Comparison of ENCODE assay signal across 1 cellular context in genomic region chr20:50325215-50325614, GRCh38.
TF ChIP-seq lines count a peak whose summit lies in the region.

No MANE protein-coding gene starts in this region.

TF ChIP-seq in K562, 482 proteins besides CTCF, POLR2A, EP300 and RAD21 (continued from another document):
- no peak for TF ChIP-seq ZBTB43 (CRISPR knock-in tag; IDR thresholded peaks at IDR 0.05)
- TF ChIP-seq BCOR (IDR thresholded peaks at IDR 0.05) = no peak
- peak; percentile 55; the same call in 1 of the 2 replicates for TF ChIP-seq TRIM28 (IDR thresholded peaks at IDR 0.05)
- peak; percentile 80 for TF ChIP-seq BHLHE40 (IDR thresholded peaks at IDR 0.05; ENCODE audit: low read length)
- no peak for TF ChIP-seq KLF13 (tag; IDR thresholded peaks at IDR 0.05; ENCODE audit: borderline replicate concordance, low read depth)
- TF ChIP-seq POLR2AphosphoS5 (IDR thresholded peaks at IDR 0.05; ENCODE audit: control insufficient read depth, insufficient read depth, low read depth, low read length) = no peak
- peak; percentile 92 for TF ChIP-seq TFE3 (CRISPR knock-in tag; IDR thresholded peaks at IDR 0.05)
- TF ChIP-seq BRF1 (IDR thresholded peaks at IDR 0.05; ENCODE audit: borderline replicate concordance, extremely low read depth, insufficient read length) = no peak
- TF ChIP-seq STAG1 (CRISPR knock-in tag; IDR thresholded peaks at IDR 0.05; ENCODE audit: borderline replicate concordance) = no peak
- TF ChIP-seq ATF2 (CRISPR knock-in tag; IDR thresholded peaks at IDR 0.05) = no peak
- peak; percentile 84 for TF ChIP-seq TOE1 (IDR thresholded peaks at IDR 0.05; ENCODE audit: borderline replicate concordance)
- no peak for TF ChIP-seq TOE1 (CRISPR knock-in tag; IDR thresholded peaks at IDR 0.05; ENCODE audit: borderline replicate concordance, low read depth)
- no peak for TF ChIP-seq SMC3 (conservative IDR thresholded peaks at IDR 0.05; ENCODE audit: insufficient read depth, low read depth, low read length)
- no peak for TF ChIP-seq MCM5 (IDR thresholded peaks at IDR 0.05; ENCODE audit: low read depth)
- TF ChIP-seq, protein P1, sequence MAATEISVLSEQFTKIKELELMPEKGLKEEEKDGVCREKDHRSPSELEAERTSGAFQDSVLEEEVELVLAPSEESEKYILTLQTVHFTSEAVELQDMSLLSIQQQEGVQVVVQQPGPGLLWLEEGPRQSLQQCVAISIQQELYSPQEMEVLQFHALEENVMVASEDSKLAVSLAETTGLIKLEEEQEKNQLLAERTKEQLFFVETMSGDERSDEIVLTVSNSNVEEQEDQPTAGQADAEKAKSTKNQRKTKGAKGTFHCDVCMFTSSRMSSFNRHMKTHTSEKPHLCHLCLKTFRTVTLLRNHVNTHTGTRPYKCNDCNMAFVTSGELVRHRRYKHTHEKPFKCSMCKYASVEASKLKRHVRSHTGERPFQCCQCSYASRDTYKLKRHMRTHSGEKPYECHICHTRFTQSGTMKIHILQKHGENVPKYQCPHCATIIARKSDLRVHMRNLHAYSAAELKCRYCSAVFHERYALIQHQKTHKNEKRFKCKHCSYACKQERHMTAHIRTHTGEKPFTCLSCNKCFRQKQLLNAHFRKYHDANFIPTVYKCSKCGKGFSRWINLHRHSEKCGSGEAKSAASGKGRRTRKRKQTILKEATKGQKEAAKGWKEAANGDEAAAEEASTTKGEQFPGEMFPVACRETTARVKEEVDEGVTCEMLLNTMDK (IDR thresholded peaks at IDR 0.05; ENCODE audit: borderline replicate concordance, insufficient read depth, low read depth, low read length, poor library complexity, severe bottlenecking) = no peak
- no peak for TF ChIP-seq ETV1 (tag; conservative IDR thresholded peaks at IDR 0.05; ENCODE audit: low read depth)
- peak; percentile 43; the same call in 1 of the 2 replicates for TF ChIP-seq CBX5 (IDR thresholded peaks at IDR 0.05; ENCODE audit: borderline replicate concordance, low read depth)
- peak in 1 of 2 experiments; percentile 52; a peak in 1 of 4 replicates for TF ChIP-seq TRIM24 (IDR thresholded peaks at IDR 0.05)
- no peak for TF ChIP-seq TGIF2 (CRISPR knock-in tag; IDR thresholded peaks at IDR 0.05)
- TF ChIP-seq RNF219 (CRISPR knock-in tag; IDR thresholded peaks at IDR 0.05) = no peak
- TF ChIP-seq ZFPM2 (CRISPR knock-in tag; IDR thresholded peaks at IDR 0.05) = no peak
- TF ChIP-seq ZNF3 (CRISPR knock-in tag; IDR thresholded peaks at IDR 0.05) = no peak
- no peak for TF ChIP-seq FOSL1 (tag; conservative IDR thresholded peaks at IDR 0.05)
- TF ChIP-seq XRCC4 (IDR thresholded peaks at IDR 0.05; ENCODE audit: extremely low read depth, insufficient read depth, insufficient read length) = no peak
- TF ChIP-seq HEY1 (CRISPR knock-in tag; IDR thresholded peaks at IDR 0.05; ENCODE audit: borderline replicate concordance) = no peak
- TF ChIP-seq CBFA2T2 (conservative IDR thresholded peaks at IDR 0.05) = peak; percentile 52
- TF ChIP-seq SREBF1 (IDR thresholded peaks at IDR 0.05; ENCODE audit: borderline replicate concordance, low read depth, low read length) = no peak
- TF ChIP-seq, protein P2, sequence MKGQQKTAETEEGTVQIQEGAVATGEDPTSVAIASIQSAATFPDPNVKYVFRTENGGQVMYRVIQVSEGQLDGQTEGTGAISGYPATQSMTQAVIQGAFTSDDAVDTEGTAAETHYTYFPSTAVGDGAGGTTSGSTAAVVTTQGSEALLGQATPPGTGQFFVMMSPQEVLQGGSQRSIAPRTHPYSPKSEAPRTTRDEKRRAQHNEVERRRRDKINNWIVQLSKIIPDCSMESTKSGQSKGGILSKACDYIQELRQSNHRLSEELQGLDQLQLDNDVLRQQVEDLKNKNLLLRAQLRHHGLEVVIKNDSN (CRISPR knock-in tag; IDR thresholded peaks at IDR 0.05) = peak; percentile 87
- no peak for TF ChIP-seq ARID4B (CRISPR knock-in tag; IDR thresholded peaks at IDR 0.05)
- peak; percentile 90 for TF ChIP-seq RAD51 (IDR thresholded peaks at IDR 0.05; ENCODE audit: borderline replicate concordance, low read depth)
- no peak for TF ChIP-seq ZNF140 (CRISPR knock-in tag; IDR thresholded peaks at IDR 0.05)
- TF ChIP-seq ZKSCAN1 (IDR thresholded peaks at IDR 0.05; ENCODE audit: low read depth, low read length) = no peak
- TF ChIP-seq ZNF263 (CRISPR knock-in tag; IDR thresholded peaks at IDR 0.05; ENCODE audit: borderline replicate concordance) = no peak
- no peak for TF ChIP-seq SMARCB1 (IDR thresholded peaks at IDR 0.05; ENCODE audit: insufficient read length, low read depth)
- TF ChIP-seq CBX3 (IDR thresholded peaks at IDR 0.05; ENCODE audit: borderline replicate concordance in 1 of 2, low read length in 2 of 2) = peak in 1 of 2 experiments; percentile 80; a peak in 1 of 3 replicates
- no peak for TF ChIP-seq ESRRA (IDR thresholded peaks at IDR 0.05; ENCODE audit: borderline replicate concordance, low read depth)
- peak; percentile 83 for TF ChIP-seq USF2 (CRISPR knock-in tag; IDR thresholded peaks at IDR 0.05)
- no peak for TF ChIP-seq MTA1 (IDR thresholded peaks at IDR 0.05; ENCODE audit: borderline replicate concordance)
- TF ChIP-seq, protein P3, sequence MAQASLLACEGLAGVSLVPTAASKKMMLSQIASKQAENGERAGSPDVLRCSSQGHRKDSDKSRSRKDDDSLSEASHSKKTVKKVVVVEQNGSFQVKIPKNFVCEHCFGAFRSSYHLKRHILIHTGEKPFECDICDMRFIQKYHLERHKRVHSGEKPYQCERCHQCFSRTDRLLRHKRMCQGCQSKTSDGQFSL (CRISPR knock-in tag; IDR thresholded peaks at IDR 0.05) = no peak
- TF ChIP-seq, protein P3 (tag; IDR thresholded peaks at IDR 0.05) = no peak
- no peak for TF ChIP-seq NEUROD1 (IDR thresholded peaks at IDR 0.05; ENCODE audit: borderline replicate concordance, low read depth, low read length, partially characterized antibody)
- TF ChIP-seq U2AF1 (optimal IDR thresholded peaks at IDR 0.05; ENCODE audit: low read depth, low read length) = no peak
- TF ChIP-seq, protein P4, sequence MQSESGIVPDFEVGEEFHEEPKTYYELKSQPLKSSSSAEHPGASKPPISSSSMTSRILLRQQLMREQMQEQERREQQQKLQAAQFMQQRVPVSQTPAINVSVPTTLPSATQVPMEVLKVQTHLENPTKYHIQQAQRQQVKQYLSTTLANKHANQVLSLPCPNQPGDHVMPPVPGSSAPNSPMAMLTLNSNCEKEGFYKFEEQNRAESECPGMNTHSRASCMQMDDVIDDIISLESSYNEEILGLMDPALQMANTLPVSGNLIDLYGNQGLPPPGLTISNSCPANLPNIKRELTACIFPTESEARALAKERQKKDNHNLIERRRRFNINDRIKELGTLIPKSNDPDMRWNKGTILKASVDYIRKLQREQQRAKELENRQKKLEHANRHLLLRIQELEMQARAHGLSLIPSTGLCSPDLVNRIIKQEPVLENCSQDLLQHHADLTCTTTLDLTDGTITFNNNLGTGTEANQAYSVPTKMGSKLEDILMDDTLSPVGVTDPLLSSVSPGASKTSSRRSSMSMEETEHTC (IDR thresholded peaks at IDR 0.05) = no peak
TF ChIP-seq in K562: peak in this region for 12.
